Comparison of ENCODE assay signal across 25 cellular contexts in genomic region chr5:174526177-174526576, GRCh38.
"Had no signal": no experiment of that assay in that cellular context is flagged by ENCODE, and none has a peak within 500 bp of the region (broad histone marks: within the 10 kb centered on the region; RNA-seq: fewer than 3 reads in every experiment).

No MANE protein-coding gene starts in this region.

- H3K9me3 ChIP-seq: SJSA1 had no signal

- H3K4me3 Mint-ChIP-seq: IgD-negative memory B cell had no signal

- ATAC-seq: HepG2, K562, Panc1, PC-3 had no signal

- H3K4me1 Mint-ChIP-seq: IgD-negative memory B cell had no signal

- H3K27ac Mint-ChIP-seq: IgD-negative memory B cell had no signal

- FAIRE-seq: HepG2, K562 had no signal

- H3K4me2 ChIP-seq: KMS-11 had no signal

- H3K9ac ChIP-seq: KMS-11 had no signal

- DNase-seq: Kasumi-1; MV-4-11; NCI-H1048; NCI-H1105; NCI-H1417; NCI-H1436 treated with DMSO at 0.1 percent for 48 hours; NCI-H1694; NCI-H187 treated with DMSO at 0.1 percent for 48 hours; NCI-H2081; NCI-H2107; NCI-H2227 treated with DMSO at 0.1 percent for 48 hours; NCI-H524; NCI-H69; NCI-H774; NK-92 treated with Interleukin-12 subunit alpha and Interleukin-12 subunit beta, amount 100 ng/mL, for 24 hours; PC-3; Right ventricle myocardium superior; SIG-M5 had no signal

- H3K27me3 ChIP-seq: SJSA1 had no signal

- H3K27ac ChIP-seq: KMS-11, SJSA1, SK-N-MC had no signal

- H3K4me1 ChIP-seq: SJSA1 had no signal

- H3K36me3 Mint-ChIP-seq: IgD-negative memory B cell had no signal

- H3K36me3 ChIP-seq: SJSA1 had no signal

- H3K4me3 ChIP-seq: K562, SJSA1, SK-N-MC had no signal
